In the genomic region with DNA sequence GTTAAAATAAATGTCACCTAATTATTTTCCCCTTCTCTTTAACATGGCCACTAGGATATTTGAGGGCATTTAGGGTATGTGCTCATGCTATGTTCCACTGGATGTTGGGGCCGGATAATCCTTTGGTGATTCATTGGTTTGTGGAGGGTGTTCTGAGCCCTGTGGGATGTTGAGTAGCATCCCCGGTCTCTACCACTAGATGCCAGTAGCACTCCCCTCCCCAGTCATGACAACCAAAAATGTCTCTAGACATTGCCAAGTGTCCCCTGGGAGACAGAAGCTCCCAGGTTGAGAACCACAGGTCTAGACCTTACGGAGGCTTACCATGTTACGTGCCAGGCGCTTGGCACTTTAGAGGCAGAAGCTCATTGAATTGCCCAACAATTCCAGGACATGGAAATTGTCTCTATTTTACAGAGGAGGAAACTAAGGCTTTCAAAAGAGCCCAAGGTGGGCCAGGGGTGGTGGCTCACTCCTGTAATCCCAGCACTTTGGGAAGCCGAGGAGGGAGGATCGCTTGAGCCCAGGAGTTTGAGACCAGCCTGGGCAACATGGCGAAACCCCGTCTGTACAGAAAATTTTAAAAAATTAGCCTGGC, we compare ENCODE assay signal across 2 cellular contexts.
A peak's percentile ranks its signal among the peaks of the same experiment; 100 is the strongest.
TF ChIP-seq lines count a peak whose summit lies in the region.

No MANE protein-coding gene starts in this region.

TF ChIP-seq in SK-N-SH treated with all-trans-retinoic acid at 6 μM for 48 hours, 23 proteins besides CTCF, POLR2A, EP300 and RAD21:
- no peak for TF ChIP-seq ISL1 (CRISPR knock-in tag; IDR thresholded peaks at IDR 0.05)
- no peak for TF ChIP-seq BACH2 (CRISPR knock-in tag; IDR thresholded peaks at IDR 0.05; ENCODE audit: borderline replicate concordance)
- no peak for TF ChIP-seq TCF4 (CRISPR knock-in tag; IDR thresholded peaks at IDR 0.05; ENCODE audit: borderline replicate concordance)
- TF ChIP-seq, protein P1, sequence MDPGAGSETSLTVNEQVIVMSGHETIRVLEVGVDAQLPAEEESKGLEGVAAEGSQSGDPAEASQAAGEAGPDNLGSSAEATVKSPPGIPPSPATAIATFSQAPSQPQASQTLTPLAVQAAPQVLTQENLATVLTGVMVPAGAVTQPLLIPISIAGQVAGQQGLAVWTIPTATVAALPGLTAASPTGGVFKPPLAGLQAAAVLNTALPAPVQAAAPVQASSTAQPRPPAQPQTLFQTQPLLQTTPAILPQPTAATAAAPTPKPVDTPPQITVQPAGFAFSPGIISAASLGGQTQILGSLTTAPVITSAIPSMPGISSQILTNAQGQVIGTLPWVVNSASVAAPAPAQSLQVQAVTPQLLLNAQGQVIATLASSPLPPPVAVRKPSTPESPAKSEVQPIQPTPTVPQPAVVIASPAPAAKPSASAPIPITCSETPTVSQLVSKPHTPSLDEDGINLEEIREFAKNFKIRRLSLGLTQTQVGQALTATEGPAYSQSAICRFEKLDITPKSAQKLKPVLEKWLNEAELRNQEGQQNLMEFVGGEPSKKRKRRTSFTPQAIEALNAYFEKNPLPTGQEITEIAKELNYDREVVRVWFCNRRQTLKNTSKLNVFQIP (CRISPR knock-in tag; IDR thresholded peaks at IDR 0.05; ENCODE audit: borderline replicate concordance, low read depth): no peak
- no peak for TF ChIP-seq OSR1 (CRISPR knock-in tag; IDR thresholded peaks at IDR 0.05)
TF ChIP-seq in SK-N-SH treated with all-trans-retinoic acid at 6 μM for 48 hours: peak in this region for 0.

TF ChIP-seq in endothelial cell of umbilical vein, 7 proteins besides CTCF, POLR2A, EP300 and RAD21:
- TF ChIP-seq POLR2AphosphoS5 (IDR thresholded peaks at IDR 0.05; ENCODE audit: insufficient read depth, low read depth, low read length) (no peak), GATA2 (IDR thresholded peaks at IDR 0.05; ENCODE audit: insufficient read depth, insufficient read length, low read depth, low read length) (no peak), JUN (IDR thresholded peaks at IDR 0.05; ENCODE audit: borderline replicate concordance, insufficient read depth, insufficient read length, low read depth) (no peak), EZH2 (IDR thresholded peaks at IDR 0.05; ENCODE audit: borderline replicate concordance, low read depth, low read length, severe bottlenecking) (no peak), FOS (IDR thresholded peaks at IDR 0.05; ENCODE audit: borderline replicate concordance, insufficient read depth, low read length) (peak; percentile 58), MYC (IDR thresholded peaks at IDR 0.05; ENCODE audit: low read depth, low read length) (no peak)
- TF ChIP-seq, protein P2, sequence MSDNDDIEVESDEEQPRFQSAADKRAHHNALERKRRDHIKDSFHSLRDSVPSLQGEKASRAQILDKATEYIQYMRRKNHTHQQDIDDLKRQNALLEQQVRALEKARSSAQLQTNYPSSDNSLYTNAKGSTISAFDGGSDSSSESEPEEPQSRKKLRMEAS (IDR thresholded peaks at IDR 0.05; ENCODE audit: insufficient read depth, insufficient read length): no peak
